1 cellular context compared by ENCODE assay signal in genomic region chr4:6322761-6323566, GRCh38.
TF ChIP-seq lines count a peak whose summit lies in the region.

No MANE protein-coding gene starts in this region.

TF ChIP-seq in HepG2, 621 proteins besides CTCF, POLR2A, EP300 and RAD21 (continued from another document and continues in another):
- TF ChIP-seq RERE (CRISPR knock-in tag; IDR thresholded peaks at IDR 0.05; ENCODE audit: low read depth) (no peak), ZNF451 (CRISPR knock-in tag; IDR thresholded peaks at IDR 0.05) (no peak), TOE1 (CRISPR knock-in tag; IDR thresholded peaks at IDR 0.05) (no peak), ELF1 (CRISPR knock-in tag; IDR thresholded peaks at IDR 0.05) (no peak), ZBTB37 (CRISPR knock-in tag; IDR thresholded peaks at IDR 0.05) (0 out of 2 replicates have a peak, but pooled peaks have one; percentile 36), ZNF441 (CRISPR knock-in tag; IDR thresholded peaks at IDR 0.05; ENCODE audit: borderline replicate concordance) (no peak), ZNF17 (CRISPR knock-in tag; IDR thresholded peaks at IDR 0.05) (no peak), KLF11 (CRISPR knock-in tag; IDR thresholded peaks at IDR 0.05) (no peak), FOXM1 (CRISPR knock-in tag; IDR thresholded peaks at IDR 0.05) (no peak), RFX1 (IDR thresholded peaks at IDR 0.05) (no peak), CENPX (CRISPR knock-in tag; IDR thresholded peaks at IDR 0.05) (no peak), KDM4B (CRISPR knock-in tag; IDR thresholded peaks at IDR 0.05) (no peak), MAZ (IDR thresholded peaks at IDR 0.05; ENCODE audit: borderline replicate concordance, low read depth, low read length) (no peak; the same call in 1 of the 2 replicates), MAZ (CRISPR knock-in tag; IDR thresholded peaks at IDR 0.05; ENCODE audit: low read depth) (no peak), CEBPZ (IDR thresholded peaks at IDR 0.05; ENCODE audit: low read length) (no peak), STAT6 (CRISPR knock-in tag; IDR thresholded peaks at IDR 0.05; ENCODE audit: borderline replicate concordance) (no peak), RELA (CRISPR knock-in tag; IDR thresholded peaks at IDR 0.05) (no peak), HINFP (CRISPR knock-in tag; IDR thresholded peaks at IDR 0.05; ENCODE audit: low read depth) (no peak), IRX3 (CRISPR knock-in tag; IDR thresholded peaks at IDR 0.05; ENCODE audit: borderline replicate concordance, low read depth) (no peak), BCL6 (CRISPR knock-in tag; IDR thresholded peaks at IDR 0.05) (0 out of 2 replicates have a peak, but pooled peaks have one; percentile 29), PHF8 (CRISPR knock-in tag; IDR thresholded peaks at IDR 0.05) (no peak), SMYD3 (CRISPR knock-in tag; IDR thresholded peaks at IDR 0.05) (no peak), DMTF1 (CRISPR knock-in tag; IDR thresholded peaks at IDR 0.05) (no peak), HNF1A (IDR thresholded peaks at IDR 0.05; ENCODE audit: low read depth) (peak; percentile 91), HNF1A (CRISPR knock-in tag; IDR thresholded peaks at IDR 0.05; ENCODE audit: borderline replicate concordance) (peak; percentile 93), ZNF878 (CRISPR knock-in tag; IDR thresholded peaks at IDR 0.05) (no peak), PITX1 (CRISPR knock-in tag; IDR thresholded peaks at IDR 0.05) (0 out of 2 replicates have a peak, but pooled peaks have one; percentile 27), ZBED4 (CRISPR knock-in tag; IDR thresholded peaks at IDR 0.05; ENCODE audit: borderline replicate concordance) (peak; percentile 25; the same call in 1 of the 2 replicates)
